In the genomic region with DNA sequence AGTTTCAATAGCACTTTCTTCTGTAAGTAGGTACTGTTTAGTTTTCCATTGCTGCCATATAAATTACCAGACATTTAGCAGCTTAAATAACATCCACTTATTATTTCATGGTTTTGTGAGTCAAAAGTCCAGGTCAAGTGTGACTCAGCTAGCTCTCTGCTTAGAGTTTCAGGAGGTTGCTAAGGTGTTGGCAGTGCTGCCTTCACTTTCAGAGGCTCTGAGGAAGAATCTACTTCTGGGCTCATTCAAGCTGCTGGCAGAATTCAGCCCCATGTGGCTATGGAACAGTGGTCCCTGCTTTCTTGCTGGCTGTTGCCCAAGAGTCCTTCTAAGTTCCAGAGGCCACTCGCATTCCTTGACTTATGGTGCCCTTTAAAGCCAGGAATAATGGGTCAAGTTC, we compare ENCODE assay signal across 14 cellular contexts. TPM values are rescaled to one million over a fixed set of nuclear protein-coding genes. Genes with fewer than 3 reads are reported as not detected.
DNase-seq lines count a peak whose midpoint lies in the region; ATAC-seq, FAIRE-seq and TF ChIP-seq lines count a peak whose summit lies in the region.
"Had no signal": no experiment of that assay in that cellular context is flagged by ENCODE, and none has a peak within 500 bp of the region (broad histone marks: within the 10 kb centered on the region; RNA-seq: fewer than 3 reads in every experiment).

No MANE protein-coding gene starts in this region.

- H3K9ac ChIP-seq in astrocyte (ENCODE audit: low read length), result no peak overlapping the region

- TF ChIP-seq CTCF in astrocyte (IDR thresholded peaks at IDR 0.05; ENCODE audit: insufficient read depth, low read depth, low read length), result no peak

- H3K79me2 ChIP-seq in astrocyte (ENCODE audit: insufficient read depth, low read length), result no peaks in the 10 kb centered on the region

- in situ Hi-C loops in Caki2 (cut with HindIII; ENCODE audit: low pct_unique_long_range_greater_than_20kb, low sequenced_read_pairs), result no loop called here

- H3K9me3 ChIP-seq in astrocyte (ENCODE audit: insufficient read depth, low read depth, low read length), result no peaks in the 10 kb centered on the region
- H3K9me3 ChIP-seq in naive thymus-derived CD4-positive, alpha-beta T cell (ENCODE audit: control insufficient read depth in 2 of 3, low read length in 3 of 3), result no peaks in the 10 kb centered on the region
- H3K9me3 ChIP-seq: Caco-2, neutrophil, tibial artery had no signal

- H3K4me1 Mint-ChIP-seq in astrocyte (ENCODE audit: low read depth, unreplicated experiment), result peaks cover 4% of the 10 kb centered on the region
- H3K4me1 Mint-ChIP-seq in naive thymus-derived CD4-positive, alpha-beta T cell, result peaks cover 0 to under 1% (median 0%) of the 10 kb centered on the region in 7 donors

- no peak overlapping the region for H3K4me3 ChIP-seq in astrocyte (ENCODE audit: insufficient read depth, low read depth, low read length)
- no peak overlapping the region for H3K4me3 ChIP-seq in naive thymus-derived CD4-positive, alpha-beta T cell (ENCODE audit: low read length)
- H3K4me3 ChIP-seq: tibial artery had no signal

- no peaks in the 10 kb centered on the region for H4K20me1 ChIP-seq in astrocyte (ENCODE audit: insufficient read depth, low read length)

- H3K9me3 Mint-ChIP-seq in astrocyte (ENCODE audit: unreplicated experiment), result no peaks in the 10 kb centered on the region
- H3K9me3 Mint-ChIP-seq in naive thymus-derived CD4-positive, alpha-beta T cell, result no peaks in the 10 kb centered on the region

- FAIRE-seq in H54 (lab: Jason Lieb, UNC) (peak; percentile 97), astrocyte (lab: Jason Lieb, UNC) (no peak), islet of Langerhans (lab: Jason Lieb, UNC) (peak; percentile 84)
- FAIRE-seq: HepG2 had no signal

- no peak overlapping the region for H3K4me3 Mint-ChIP-seq in astrocyte (ENCODE audit: unreplicated experiment)
- H3K4me3 Mint-ChIP-seq in naive thymus-derived CD4-positive, alpha-beta T cell, result no peak overlapping the region

- H3K27ac Mint-ChIP-seq in astrocyte (ENCODE audit: unreplicated experiment), result no peak overlapping the region
- H3K27ac Mint-ChIP-seq in naive thymus-derived CD4-positive, alpha-beta T cell, result no peak overlapping the region

- intact Hi-C loops in naive thymus-derived CD4-positive, alpha-beta T cell (cut with micrococcal nuclease), result no loop called here

- H3K27ac ChIP-seq in astrocyte (ENCODE audit: low read depth, low read length), result no peak overlapping the region
- H3K27ac ChIP-seq in naive thymus-derived CD4-positive, alpha-beta T cell (ENCODE audit: low read depth, low read length), result no peak overlapping the region
- H3K27ac ChIP-seq: neutrophil, tibial artery had no signal

- H3K27me3 Mint-ChIP-seq in astrocyte (ENCODE audit: low read depth, unreplicated experiment), result no peaks in the 10 kb centered on the region
- no peaks in the 10 kb centered on the region for H3K27me3 Mint-ChIP-seq in naive thymus-derived CD4-positive, alpha-beta T cell

- no peak for ATAC-seq in naive thymus-derived CD4-positive, alpha-beta T cell
- ATAC-seq: HepG2 had no signal

- no peaks in the 10 kb centered on the region for H3K27me3 ChIP-seq in astrocyte (ENCODE audit: insufficient read depth, low read length)
- no peaks in the 10 kb centered on the region for H3K27me3 ChIP-seq in naive thymus-derived CD4-positive, alpha-beta T cell (ENCODE audit: control insufficient read depth in 2 of 2, insufficient read depth in 2 of 2, low read length in 2 of 2)
- H3K27me3 ChIP-seq: neutrophil, tibial artery had no signal

- H3K4me1 ChIP-seq in astrocyte (ENCODE audit: insufficient read depth, low read length), result peaks cover 8% of the 10 kb centered on the region
- H3K4me1 ChIP-seq in naive thymus-derived CD4-positive, alpha-beta T cell (ENCODE audit: control insufficient read depth in 2 of 2, insufficient read depth in 2 of 2, low read length in 2 of 2), result no peaks in the 10 kb centered on the region
- H3K4me1 ChIP-seq: Caco-2 had no signal

- POLR2A ChIA-PET in naive thymus-derived CD4-positive, alpha-beta T cell (lab: Charles Lee), result no interaction called here

- no peak for TF ChIP-seq POLR2A in H54 (IDR thresholded peaks at IDR 0.05; ENCODE audit: low read depth, low read length)

- peak overlapping the region; percentile 54 for H3K4me2 ChIP-seq in astrocyte (ENCODE audit: low read length)

- CTCF ChIA-PET in naive thymus-derived CD4-positive, alpha-beta T cell (lab: Charles Lee), result no interaction called here

- peak; percentile 24 for DNase-seq in Caki2 (ENCODE audit: low read depth)
- peak; percentile 29 for DNase-seq in H54 (ENCODE audit: insufficient read length, low spot score)
- peak; percentile 76 for DNase-seq in astrocyte (ENCODE audit: low read depth)
- no peak for DNase-seq in naive thymus-derived CD4-positive, alpha-beta T cell
- DNase-seq in NCI-H2171 (lab: John Stamatoyannopoulos, UW), result no peak
- DNase-seq in UCSD-AML1 (lab: John Stamatoyannopoulos, UW; ENCODE audit: unreplicated experiment), result no peak
- no peak for DNase-seq in activated T-cell treated with anti-CD3 and anti-CD28 coated beads, Interleukin-2, amount 50 U/mL, for 1 hour
- DNase-seq: Caco-2; NCI-H2227 treated with DMSO at 0.1 percent for 48 hours; stimulated activated CD4-positive, alpha-beta T cell treated with anti-CD3 and anti-CD28 coated beads, Interleukin-4, amount 100 ng/mL, for 4 hours; tibial artery had no signal

- H2AFZ ChIP-seq in astrocyte (ENCODE audit: low read depth, low read length), result no peak overlapping the region

- no peaks in the 10 kb centered on the region for H3K36me3 ChIP-seq in astrocyte (ENCODE audit: insufficient read depth, low read length)
- peaks cover 0 to 10% (median 0%) of the 10 kb centered on the region in 3 experiments for H3K36me3 ChIP-seq in naive thymus-derived CD4-positive, alpha-beta T cell (ENCODE audit: control insufficient read depth in 2 of 3, insufficient read depth in 3 of 3, low read length in 3 of 3)
- H3K36me3 ChIP-seq: neutrophil had no signal

- peaks cover 11% of the 10 kb centered on the region for H3K36me3 Mint-ChIP-seq in astrocyte (ENCODE audit: low read depth, unreplicated experiment)
- peaks cover 8 to 57% (median 33%) of the 10 kb centered on the region in 5 donors for H3K36me3 Mint-ChIP-seq in naive thymus-derived CD4-positive, alpha-beta T cell

RNA-seq across cellular contexts. Expression of gene CFAP44, which starts 4.5 kb away (rescaled TPM):
- total RNA-seq in Caki2 (2014; rRNA removed; shearing (Covaris generic); ENCODE audit: low replicate concordance), result not detected in 2 replicates
- 6.4 and 9.0 TPM in 2 replicates for total RNA-seq in astrocyte
- total RNA-seq in naive thymus-derived CD4-positive, alpha-beta T cell, result 10 to 100 TPM in 3 of 5 experiments, 1 to 10 TPM in 2; 8.2 to 40.9 (median 14.7) TPM
- polyA plus RNA-seq in naive thymus-derived CD4-positive, alpha-beta T cell, result under 1 TPM; 0.29 to 0.74 TPM

Comparison
In these comparisons a context has a peak if more than half of its experiments do, and no peak if none do; other contexts are left out.
1. DNase-seq: peak in Caki2 (single experiment), H54 (single experiment) and astrocyte (single experiment); none in naive thymus-derived CD4-positive, alpha-beta T cell (0 of 9), NCI-H2171 (single experiment), UCSD-AML1 (single experiment) and activated T-cell treated with anti-CD3 and anti-CD28 coated beads, Interleukin-2, amount 50 U/mL, for 1 hour (single experiment).